1 cellular context compared by ENCODE assay signal in genomic region chr5:141743652-141744333, GRCh38.
TF ChIP-seq lines count a peak whose summit lies in the region.

No MANE protein-coding gene starts in this region.

TF ChIP-seq in HEK293, 187 proteins besides CTCF, POLR2A, EP300 and RAD21 (continued from another document):
- TF ChIP-seq, protein P1, sequence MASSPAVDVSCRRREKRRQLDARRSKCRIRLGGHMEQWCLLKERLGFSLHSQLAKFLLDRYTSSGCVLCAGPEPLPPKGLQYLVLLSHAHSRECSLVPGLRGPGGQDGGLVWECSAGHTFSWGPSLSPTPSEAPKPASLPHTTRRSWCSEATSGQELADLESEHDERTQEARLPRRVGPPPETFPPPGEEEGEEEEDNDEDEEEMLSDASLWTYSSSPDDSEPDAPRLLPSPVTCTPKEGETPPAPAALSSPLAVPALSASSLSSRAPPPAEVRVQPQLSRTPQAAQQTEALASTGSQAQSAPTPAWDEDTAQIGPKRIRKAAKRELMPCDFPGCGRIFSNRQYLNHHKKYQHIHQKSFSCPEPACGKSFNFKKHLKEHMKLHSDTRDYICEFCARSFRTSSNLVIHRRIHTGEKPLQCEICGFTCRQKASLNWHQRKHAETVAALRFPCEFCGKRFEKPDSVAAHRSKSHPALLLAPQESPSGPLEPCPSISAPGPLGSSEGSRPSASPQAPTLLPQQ (tag by site-specific recombination; IDR thresholded peaks at IDR 0.05) = peak; percentile 32; the same call in 1 of the 2 replicates
TF ChIP-seq in HEK293: peak in this region for 16.
